Comparison of ENCODE assay signal across 8 cellular contexts in the genomic region with DNA sequence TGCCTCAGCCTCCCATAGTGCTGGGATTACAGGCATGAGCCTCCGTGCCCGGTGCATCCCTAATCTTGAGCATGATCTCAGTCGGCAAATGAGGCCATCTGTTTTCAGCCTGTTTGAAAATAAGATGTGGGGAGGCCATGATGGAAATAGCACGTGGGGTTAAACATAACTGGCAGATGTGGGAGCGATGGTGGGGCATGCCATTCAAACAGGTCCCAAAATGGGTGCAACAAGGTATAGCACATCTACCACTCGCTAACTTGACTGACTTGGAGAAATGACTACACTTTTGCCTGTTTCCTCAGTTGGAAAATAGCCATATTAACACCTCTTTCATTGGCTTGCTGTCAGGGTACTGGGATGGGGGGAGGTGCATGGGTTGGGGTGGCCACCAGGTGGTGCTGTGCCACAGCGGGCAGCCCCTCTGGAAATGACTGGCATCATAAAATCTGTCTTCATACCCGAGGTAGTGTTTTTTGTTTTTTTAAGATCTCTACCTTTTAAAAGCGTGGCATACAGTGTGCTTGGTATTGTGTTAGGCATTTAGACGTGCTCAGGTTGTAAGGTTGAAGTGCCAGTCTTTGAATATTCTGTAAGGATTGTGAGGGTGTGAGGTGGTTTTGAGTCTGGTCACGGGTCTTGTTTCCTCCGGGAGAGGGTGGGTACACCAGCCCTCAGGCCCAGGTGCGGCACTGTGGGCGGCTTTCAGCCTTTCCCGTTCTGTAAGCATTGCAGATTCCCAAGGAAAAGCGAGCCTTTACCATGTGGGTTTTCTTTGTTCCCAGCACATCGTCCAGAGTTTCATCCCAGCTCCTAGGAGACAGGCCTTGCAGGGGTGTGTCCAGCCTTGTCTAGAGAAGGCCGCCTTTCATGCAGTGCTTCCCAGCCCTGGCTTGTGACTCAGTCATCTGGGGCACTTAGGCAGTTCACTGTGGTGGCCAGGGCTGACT. TPM values are rescaled to one million over a fixed set of nuclear protein-coding genes. Genes with fewer than 3 reads are reported as not detected.
DNase-seq lines count a peak whose midpoint lies in the region; ATAC-seq lines count a peak whose summit lies in the region.

No MANE protein-coding gene starts in this region.

- DNase-seq in GDM1 (lab: John Stamatoyannopoulos, UW) (peak; percentile 18), Karpas-422 (peak; percentile 88), T-helper 1 cell (peak; percentile 54 to 77 (median 74)), adipocyte (ENCODE audit: low read depth) (peak; percentile 78), left cardiac atrium (peak; percentile 68), retina (peak; percentile 79)

- intact Hi-C loops in left cardiac atrium (cut with DNase I) = loop anchor here (2.0 to 10.0 kb wide), 4 partner anchors 64 to 152 kb away; a partner anchor contains a TSS

- H3K27ac ChIP-seq in Karpas-422 (ENCODE audit: low read length) = no peak overlapping the region

- peaks cover 16% of the 10 kb centered on the region for H3K79me2 ChIP-seq in Karpas-422 (ENCODE audit: low read length)

- ATAC-seq in left cardiac atrium (peak; percentile 11 to 13), GM18502 (IDR thresholded peaks at IDR 0.05; ENCODE audit: poor library complexity, unreplicated experiment) (no peak), HG02852 (IDR thresholded peaks at IDR 0.05; ENCODE audit: unreplicated experiment) (no peak)

- H3K4me1 ChIP-seq in Karpas-422 (ENCODE audit: low read length) = peaks cover 25% of the 10 kb centered on the region
- peaks cover 47% of the 10 kb centered on the region for H3K4me1 ChIP-seq in adipocyte (ENCODE audit: control insufficient read depth, insufficient read depth, low read length)

- peaks cover 47% of the 10 kb centered on the region; the same call in 1 of the 2 replicates for H4K20me1 ChIP-seq in Karpas-422 (ENCODE audit: insufficient read depth, low read depth, low read length)

- H2AFZ ChIP-seq in Karpas-422 (ENCODE audit: low read length) = no peak overlapping the region

- H3K27me3 ChIP-seq in Karpas-422 (ENCODE audit: low read length) (no peaks in the 10 kb centered on the region), adipocyte (replicated peaks; ENCODE audit: control insufficient read depth, insufficient read depth, low read length) (no peaks in the 10 kb centered on the region)

- no peaks in the 10 kb centered on the region for H3K9me2 ChIP-seq in Karpas-422 (replicated peaks; ENCODE audit: insufficient read depth, low read length)

- no peak overlapping the region for H3K4me2 ChIP-seq in Karpas-422 (ENCODE audit: low read depth, low read length, poor library complexity, severe bottlenecking)

- H3K9ac ChIP-seq in Karpas-422 (ENCODE audit: low read length) (no peak overlapping the region), adipocyte (ENCODE audit: low read length) (peak overlapping the region; percentile 6)

- peaks cover 27% of the 10 kb centered on the region for H3K36me3 ChIP-seq in Karpas-422 (ENCODE audit: insufficient read depth, low read length)
- H3K36me3 ChIP-seq in adipocyte (ENCODE audit: control insufficient read depth, insufficient read depth, low read length, severe bottlenecking) = peaks cover 47% of the 10 kb centered on the region

- H3K4me3 ChIP-seq in Karpas-422 (ENCODE audit: low read length) (no peak overlapping the region), adipocyte (ENCODE audit: low read length) (no peak overlapping the region)

- H3K9me3 ChIP-seq in Karpas-422 (ENCODE audit: low read length) (no peaks in the 10 kb centered on the region), adipocyte (ENCODE audit: control insufficient read depth, low read length) (no peaks in the 10 kb centered on the region)

RNA-seq across cellular contexts. Expression of a gene that starts 2.9 kb away (rescaled TPM):
- total RNA-seq in Karpas-422 (2014; rRNA removed; shearing (Covaris generic); ENCODE audit: low replicate concordance) = 1.1 TPM in 1 of 2 replicates, not detected in the other
- total RNA-seq in left cardiac atrium = 10 to 100 TPM; 15.6 to 23.3 TPM

RNA-seq across cellular contexts. Expression of a gene that starts 7.0 kb away (rescaled TPM):
- total RNA-seq in Karpas-422 (2014; rRNA removed; shearing (Covaris generic); ENCODE audit: low replicate concordance) = 3,682 and 4,052 TPM in 2 replicates
- 100 to 1,000 TPM; 657 to 709 TPM for total RNA-seq in left cardiac atrium

Comparison
In these comparisons a context has a peak if more than half of its experiments do, and no peak if none do; other contexts are left out.
1. DNase-seq: peak in every context shown above with its lines; median percentile 88 in Karpas-422; 79 in retina; 78 in adipocyte; 74 in T-helper 1 cell; 68 in left cardiac atrium; 18 in GDM1.
2. ATAC-seq: peak in left cardiac atrium (2 of 2); none in GM18502 (single experiment) and HG02852 (single experiment).